Comparison of ENCODE assay signal across 24 cellular contexts in the genomic region with DNA sequence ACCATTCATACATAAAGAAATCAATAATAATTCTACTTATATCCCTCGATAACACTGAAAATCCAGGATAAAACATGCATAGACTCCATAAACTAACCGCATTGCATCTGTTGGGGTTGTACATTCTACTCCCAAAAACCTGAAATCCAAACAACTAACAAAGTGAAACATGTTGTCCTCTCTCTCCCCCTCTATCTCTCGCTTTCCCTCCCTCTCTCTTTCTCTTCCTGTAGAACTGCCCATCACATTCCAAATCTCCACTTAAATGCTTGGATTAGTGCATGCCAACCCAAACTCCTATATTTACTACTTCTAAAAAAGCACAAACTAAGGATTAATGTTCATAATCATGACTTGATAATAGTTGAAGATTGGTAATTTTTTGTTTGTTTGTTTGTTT.
"Had no signal": no experiment of that assay in that cellular context is flagged by ENCODE, and none has a peak within 500 bp of the region (broad histone marks: within the 10 kb centered on the region; RNA-seq: fewer than 3 reads in every experiment).

No MANE protein-coding gene starts in this region.

- H3K4me3 ChIP-seq: coronary artery, dorsolateral prefrontal cortex, esophagus squamous epithelium, gastrocnemius medialis, heart right ventricle, left lung, lower lobe of right lung, mucosa of descending colon had no signal

- H3K4me1 ChIP-seq: gastrocnemius medialis, left lung, lower lobe of right lung had no signal

- H3K27me3 ChIP-seq: dorsolateral prefrontal cortex, esophagus squamous epithelium, gastrocnemius medialis, heart right ventricle, left lung had no signal

- H3K27me3 Mint-ChIP-seq: naive B cell had no signal

- H3K36me3 ChIP-seq: esophagus squamous epithelium, gastrocnemius medialis, heart right ventricle, left lung, lower lobe of right lung had no signal

- H3K9me3 ChIP-seq: esophagus squamous epithelium, gastrocnemius medialis, heart right ventricle, left lung, lower lobe of right lung, mucosa of descending colon had no signal

- H3K9me3 Mint-ChIP-seq: mesothelial cell of epicardium; naive B cell; naive thymus-derived CD8-positive, alpha-beta T cell had no signal

- H3K4me1 Mint-ChIP-seq: naive thymus-derived CD8-positive, alpha-beta T cell had no signal

- H3K27ac Mint-ChIP-seq: mesothelial cell of epicardium; naive thymus-derived CD8-positive, alpha-beta T cell had no signal

- H3K27ac ChIP-seq: coronary artery, dorsolateral prefrontal cortex, epithelial cell of prostate, esophagus squamous epithelium, gastrocnemius medialis, left lung, lower lobe of right lung had no signal

- DNase-seq: dorsolateral prefrontal cortex; effector CD4-positive, alpha-beta T cell; effector memory CD4-positive, alpha-beta T cell; erythroblast; esophagus squamous epithelium; foreskin fibroblast; foreskin melanocyte; gastrocnemius medialis; glutamatergic neuron; head of caudate nucleus; heart right ventricle; hippocampal formation; left cardiac atrium; left lung; left ventricle myocardium superior; lower lobe of right lung; mesenchymal stem cell; mucosa of descending colon; naive B cell; naive thymus-derived CD8-positive, alpha-beta T cell had no signal

- H3K4me3 Mint-ChIP-seq: mesothelial cell of epicardium; naive B cell; naive thymus-derived CD8-positive, alpha-beta T cell had no signal

- H3K36me3 Mint-ChIP-seq: mesothelial cell of epicardium; naive B cell; naive thymus-derived CD8-positive, alpha-beta T cell had no signal

- ATAC-seq: esophagus mucosa; gastrocnemius medialis; heart right ventricle; left cardiac atrium; left lung; left ventricle myocardium superior; lower lobe of right lung; mucosa of descending colon; naive thymus-derived CD8-positive, alpha-beta T cell had no signal
